ENCODE assay signal across 18 cellular contexts in the genomic region with DNA sequence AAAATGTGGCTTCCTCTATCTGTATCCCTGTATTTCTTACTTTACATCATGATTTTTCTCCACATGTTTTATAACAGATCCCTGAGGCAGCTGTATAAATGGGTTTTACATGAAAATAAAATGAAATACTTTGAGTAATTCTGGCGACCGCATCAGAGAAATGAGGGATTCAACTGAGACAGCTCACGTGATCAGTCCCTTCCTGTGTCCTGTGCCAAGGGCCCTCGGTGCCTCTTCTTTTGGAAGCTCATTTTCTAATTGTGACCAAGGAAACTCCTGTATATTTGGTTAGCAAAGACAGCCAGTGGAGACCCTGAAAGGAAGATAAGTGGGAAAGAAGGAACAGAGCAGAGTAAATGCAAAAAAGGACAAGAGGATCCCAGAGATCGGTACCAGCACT.
DNase-seq lines count a peak whose midpoint lies in the region; ATAC-seq and TF ChIP-seq lines count a peak whose summit lies in the region.
"Had no signal": no experiment of that assay in that cellular context is flagged by ENCODE, and none has a peak within 500 bp of the region (broad histone marks: within the 10 kb centered on the region; RNA-seq: fewer than 3 reads in every experiment).

No MANE protein-coding gene starts in this region.

- 74 to 75% methylated on average over 5 of the region's 5 CpGs for WGBS in GM23248 (ENCODE audit: low coverage in 1 of 2, low lambda C conversion rate in 2 of 2, missing lambda C conversion rate in 2 of 2), 2 experiments
- WGBS in heart right ventricle, 2 donors, result 42 to 60% methylated on average over 5 of the region's 5 CpGs

- H3K4me3 ChIP-seq in CD4-positive, CD25-positive, alpha-beta regulatory T cell (ENCODE audit: low read depth, low read length), result no peak overlapping the region
- no peak overlapping the region for H3K4me3 ChIP-seq in GM23248
- H3K4me3 ChIP-seq in heart right ventricle, result peak overlapping the region in 1 of 10 donors; percentile 0
- no peak overlapping the region for H3K4me3 ChIP-seq in MM.1S (ENCODE audit: low read length)
- H3K4me3 ChIP-seq: esophagus muscularis mucosa, GM12878, skin epidermis had no signal

- peaks cover 7% of the 10 kb centered on the region; the same call in 1 of the 2 replicates for H4K20me1 ChIP-seq in GM23248 (ENCODE audit: insufficient read depth)
- no peaks in the 10 kb centered on the region for H4K20me1 ChIP-seq in MM.1S (ENCODE audit: insufficient read depth, low read length)

- H3K27me3 Mint-ChIP-seq in CD4-positive, CD25-positive, alpha-beta regulatory T cell, result no peaks in the 10 kb centered on the region
- H3K27me3 Mint-ChIP-seq: activated B cell treated with CpG ODN at 0.5 μM for 24 hours had no signal

- peak overlapping the region in 1 of 4 donors; percentile 41 for H3K4me3 Mint-ChIP-seq in CD4-positive, CD25-positive, alpha-beta regulatory T cell
- H3K4me3 Mint-ChIP-seq: activated B cell treated with CpG ODN at 0.5 μM for 24 hours; T-helper 1 cell treated with Interleukin-12 subunit alpha and Interleukin-12 subunit beta and Interleukin-4 antibody, amounts not matched to agents 30 μg/mL and 1 μg/mL, for 36 hours had no signal

- H3K4me1 Mint-ChIP-seq in CD4-positive, CD25-positive, alpha-beta regulatory T cell, result peaks cover 29 to 98% (median 84%) of the 10 kb centered on the region in 4 donors

- intact Hi-C loops in heart right ventricle (cut with DNase I), result loop anchor here in 2 of 10 donors (5.0 to 10.0 kb wide), 2 partner anchors 54 to 131 kb away; a partner anchor contains a TSS

- no peaks in the 10 kb centered on the region for H3K9me3 ChIP-seq in CD4-positive, CD25-positive, alpha-beta regulatory T cell (ENCODE audit: control insufficient read depth in 2 of 2, low read length in 2 of 2)
- H3K9me3 ChIP-seq in GM23248 (ENCODE audit: low read depth) (no peaks in the 10 kb centered on the region), heart right ventricle (no peaks in the 10 kb centered on the region), MM.1S (replicated peaks; ENCODE audit: insufficient read depth, low read length) (no peaks in the 10 kb centered on the region)
- H3K9me3 ChIP-seq: esophagus muscularis mucosa had no signal

- no peak overlapping the region for H3K27ac ChIP-seq in CD4-positive, CD25-positive, alpha-beta regulatory T cell (ENCODE audit: insufficient read depth, low read length, poor library complexity, severe bottlenecking)
- H3K27ac ChIP-seq in GM23248 (0 out of 2 replicates have a peak overlapping the region, but pooled peaks have one; percentile 6), heart right ventricle (peak overlapping the region; percentile 17 to 79 (median 72)), MM.1S (ENCODE audit: low read length) (no peak overlapping the region)

- H3K4me2 ChIP-seq in GM23248 (ENCODE audit: unreplicated experiment) (peak overlapping the region; percentile 22), MM.1S (ENCODE audit: low read depth, low read length) (no peak overlapping the region)

- H3K4me1 ChIP-seq in CD4-positive, CD25-positive, alpha-beta regulatory T cell (ENCODE audit: control insufficient read depth, insufficient read depth, low read length, poor library complexity, severe bottlenecking), result peaks cover 70% of the 10 kb centered on the region
- peaks cover 15% of the 10 kb centered on the region; the same call in 1 of the 2 replicates for H3K4me1 ChIP-seq in GM23248 (ENCODE audit: insufficient read depth)
- H3K4me1 ChIP-seq in heart right ventricle, result peaks cover 9 to 98% (median 85%) of the 10 kb centered on the region in 9 donors
- H3K4me1 ChIP-seq in MM.1S (ENCODE audit: low read length), result 0 out of 2 replicates have a peak, but pooled peaks cover 6% of the 10 kb centered on the region

- H3K27me3 ChIP-seq in CD4-positive, CD25-positive, alpha-beta regulatory T cell (ENCODE audit: control insufficient read depth, insufficient read depth, low read length), result no peaks in the 10 kb centered on the region
- H3K27me3 ChIP-seq in GM23248 (replicated peaks; ENCODE audit: insufficient read depth) (no peaks in the 10 kb centered on the region), heart right ventricle (no peaks in the 10 kb centered on the region), MM.1S (replicated peaks; ENCODE audit: insufficient read depth, low read length) (no peaks in the 10 kb centered on the region)
- H3K27me3 ChIP-seq: esophagus muscularis mucosa had no signal

- TF ChIP-seq CTCF in heart right ventricle (IDR thresholded peaks at IDR 0.05) (no peak), MM.1S (IDR thresholded peaks at IDR 0.05; ENCODE audit: low read length) (no peak)

- in situ Hi-C loops in GM23248 (cut with MboI), result no loop called here

- peaks cover 47% of the 10 kb centered on the region for H3K36me3 Mint-ChIP-seq in CD4-positive, CD25-positive, alpha-beta regulatory T cell

- ATAC-seq in CD4-positive, CD25-positive, alpha-beta regulatory T cell (ENCODE audit: low read depth in 2 of 2), result no peak
- ATAC-seq in heart right ventricle, result peak in 5 of 8 donors; percentile 16 to 33 (median 20)
- ATAC-seq: GM12878 had no signal

- no peaks in the 10 kb centered on the region for H3K9me2 ChIP-seq in GM23248 (ENCODE audit: insufficient read depth)
- H3K9me2 ChIP-seq in MM.1S (replicated peaks; ENCODE audit: insufficient read depth, low read length), result no peaks in the 10 kb centered on the region

- DNase-seq in CD4-positive, CD25-positive, alpha-beta regulatory T cell, result no peak
- DNase-seq in GM23248 (no peak), heart right ventricle (peak in 1 of 2 donors; percentile 49), pons (ENCODE audit: low spot score) (peak; percentile 45), MM.1S (no peak), HK-2 (ENCODE audit: unreplicated experiment) (no peak), NCI-H526 (lab: John Stamatoyannopoulos, UW) (no peak)
- DNase-seq: activated B cell treated with CpG ODN at 0.5 μM for 24 hours; activated naive CD4-positive, alpha-beta T cell; DMS 273 treated with DMSO at 0.1 percent for 48 hours; GDM1; NCI-H1694; NCI-H345; stimulated activated CD4-positive, alpha-beta T cell treated with anti-CD3 and anti-CD28 coated beads, Interleukin-4, amount 100 ng/mL, for 24 hours had no signal

- H2AFZ ChIP-seq in GM23248, result no peak overlapping the region
- no peak overlapping the region for H2AFZ ChIP-seq in MM.1S (ENCODE audit: low read length)

- no peak overlapping the region for H3K9ac ChIP-seq in GM23248
- H3K9ac ChIP-seq in MM.1S (ENCODE audit: low read length), result no peak overlapping the region

- H3K9me3 Mint-ChIP-seq in CD4-positive, CD25-positive, alpha-beta regulatory T cell, result no peaks in the 10 kb centered on the region
- H3K9me3 Mint-ChIP-seq: activated B cell treated with CpG ODN at 0.5 μM for 24 hours; T-helper 1 cell treated with Interleukin-12 subunit alpha and Interleukin-12 subunit beta and Interleukin-4 antibody, amounts not matched to agents 30 μg/mL and 1 μg/mL, for 36 hours had no signal

- H3K27ac Mint-ChIP-seq in CD4-positive, CD25-positive, alpha-beta regulatory T cell, result peak overlapping the region in 2 of 3 donors; percentile 60 to 89
- H3K27ac Mint-ChIP-seq: activated B cell treated with CpG ODN at 0.5 μM for 24 hours; T-helper 1 cell treated with Interleukin-12 subunit alpha and Interleukin-12 subunit beta and Interleukin-4 antibody, amounts not matched to agents 30 μg/mL and 1 μg/mL, for 36 hours had no signal

- H3F3A ChIP-seq in GM23248 (ENCODE audit: insufficient read depth) (peaks cover 9% of the 10 kb centered on the region; the same call in 1 of the 2 replicates), MM.1S (ENCODE audit: insufficient read depth, low read length) (no peaks in the 10 kb centered on the region)

- H3K79me2 ChIP-seq in GM23248 (ENCODE audit: insufficient read depth) (peaks cover 87% of the 10 kb centered on the region), MM.1S (ENCODE audit: low read length) (no peaks in the 10 kb centered on the region)

- H3K36me3 ChIP-seq in CD4-positive, CD25-positive, alpha-beta regulatory T cell (ENCODE audit: control insufficient read depth, insufficient read depth, low read length), result peaks cover 46% of the 10 kb centered on the region
- H3K36me3 ChIP-seq in GM23248 (ENCODE audit: low read depth) (no peaks in the 10 kb centered on the region), heart right ventricle (peaks cover 0 to 18% (median 0%) of the 10 kb centered on the region in 9 donors), MM.1S (replicated peaks; ENCODE audit: insufficient read depth, low read length) (no peaks in the 10 kb centered on the region)
- H3K36me3 ChIP-seq: esophagus muscularis mucosa had no signal

Comparison
In these comparisons a context has a peak if more than half of its experiments do, and no peak if none do; other contexts are left out.
1. ATAC-seq: peak in heart right ventricle (5 of 8); none in CD4-positive, CD25-positive, alpha-beta regulatory T cell (0 of 2).
2. H3K27ac ChIP-seq: peak in GM23248 (single experiment) and heart right ventricle (10 of 10); none in CD4-positive, CD25-positive, alpha-beta regulatory T cell (single experiment) and MM.1S (single experiment).